Comparison of ENCODE assay signal across 8 cellular contexts in the genomic region with DNA sequence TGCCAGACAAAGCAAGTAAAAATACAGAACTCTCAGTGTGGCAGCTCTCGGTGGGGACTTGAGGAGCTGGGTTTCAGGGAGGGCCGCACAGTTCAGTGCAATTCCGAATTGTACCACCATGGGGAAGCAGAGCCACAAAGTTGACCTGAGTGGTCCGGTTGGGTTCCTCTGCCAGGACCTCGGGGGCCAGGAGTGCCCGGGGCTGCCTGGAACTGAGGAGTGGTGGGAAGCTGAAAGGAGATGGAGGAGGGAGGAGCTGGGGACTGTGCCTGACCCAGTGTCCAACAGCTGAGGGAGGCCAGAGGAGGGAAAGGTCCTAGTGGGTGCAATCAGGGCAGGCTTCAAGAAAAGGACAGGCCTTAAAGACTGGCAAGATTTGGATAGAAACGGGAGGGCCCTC. TPM values are rescaled to one million over a fixed set of nuclear protein-coding genes. Genes with fewer than 3 reads are reported as not detected.
A peak's percentile ranks its signal among the peaks of the same experiment; 100 is the strongest.
DNase-seq lines count a peak whose midpoint lies in the region; TF ChIP-seq lines count a peak whose summit lies in the region.

No MANE protein-coding gene starts in this region.

- no peak overlapping the region for H2BK120ac ChIP-seq in trophoblast cell (ENCODE audit: insufficient read depth, low read length, poor library complexity)

- H3K4me3 ChIP-seq in NT2/D1 (ENCODE audit: insufficient read length, low read depth) (no peak overlapping the region), cardiac muscle cell (no peak overlapping the region), trophoblast cell (ENCODE audit: low read depth, low read length) (no peak overlapping the region)
- no peak overlapping the region for H3K4me3 ChIP-seq in effector memory CD4-positive, alpha-beta T cell (ENCODE audit: insufficient read depth, low read depth, low read length, poor library complexity, severe bottlenecking)

- no peak overlapping the region for H3K18ac ChIP-seq in trophoblast cell (ENCODE audit: low read length)

- H3K4me1 Mint-ChIP-seq in activated naive CD8-positive, alpha-beta T cell treated with anti-CD3 and anti-CD28 coated beads for 36 hours: no peaks in the 10 kb centered on the region

- no peak overlapping the region for H2BK12ac ChIP-seq in trophoblast cell (ENCODE audit: low read length)

- no CpG with 5 or more reads among the region's 7 CpGs for WGBS in trophoblast cell (ENCODE audit: extremely low coverage, insufficient coverage, insufficient read length)

- no peaks in the 10 kb centered on the region for H3K36me3 Mint-ChIP-seq in activated naive CD8-positive, alpha-beta T cell treated with anti-CD3 and anti-CD28 coated beads for 36 hours

- H3K4me3 Mint-ChIP-seq in activated naive CD8-positive, alpha-beta T cell treated with anti-CD3 and anti-CD28 coated beads for 36 hours: no peak overlapping the region

- H3K23ac ChIP-seq in trophoblast cell (ENCODE audit: low read length): no peak overlapping the region

- H3K9me3 ChIP-seq in NT2/D1 (ENCODE audit: insufficient read depth, low read length) (peaks cover 10% of the 10 kb centered on the region; the same call in 1 of the 2 replicates), cardiac muscle cell (ENCODE audit: low read depth) (no peaks in the 10 kb centered on the region), trophoblast cell (ENCODE audit: insufficient read depth, low read depth, low read length) (peaks cover 4% of the 10 kb centered on the region)
- H3K9me3 ChIP-seq in effector memory CD4-positive, alpha-beta T cell (ENCODE audit: control insufficient read depth, low read length): no peaks in the 10 kb centered on the region

- H3K4me2 ChIP-seq in trophoblast cell (ENCODE audit: low read length): no peak overlapping the region

- no peaks in the 10 kb centered on the region for H3K79me2 ChIP-seq in trophoblast cell (ENCODE audit: control insufficient read depth, insufficient read depth, low read length, poor library complexity)

- no peak overlapping the region for H3K4ac ChIP-seq in trophoblast cell (ENCODE audit: low read depth, low read length)

- H4K91ac ChIP-seq in trophoblast cell (ENCODE audit: low read depth, low read length): no peak overlapping the region

- H3K27ac ChIP-seq in cardiac muscle cell: no peak overlapping the region
- no peak overlapping the region for H3K27ac ChIP-seq in trophoblast cell (ENCODE audit: low read depth, low read length)
- no peak overlapping the region for H3K27ac ChIP-seq in effector memory CD4-positive, alpha-beta T cell (ENCODE audit: insufficient read depth, low read length, poor library complexity, severe bottlenecking)

- no peaks in the 10 kb centered on the region for H3K79me1 ChIP-seq in trophoblast cell (ENCODE audit: low read length)

- H3K9me3 Mint-ChIP-seq in activated naive CD8-positive, alpha-beta T cell treated with anti-CD3 and anti-CD28 coated beads for 36 hours: no peaks in the 10 kb centered on the region

- H3K9ac ChIP-seq in NT2/D1 (ENCODE audit: insufficient read length, low read depth) (no peak overlapping the region), trophoblast cell (ENCODE audit: low read length) (no peak overlapping the region)

- H2BK5ac ChIP-seq in trophoblast cell (ENCODE audit: low read depth, low read length, poor library complexity): no peak overlapping the region

- H3K27me3 Mint-ChIP-seq in activated naive CD8-positive, alpha-beta T cell treated with anti-CD3 and anti-CD28 coated beads for 36 hours: peaks cover 3% of the 10 kb centered on the region

- no peaks in the 10 kb centered on the region for H3K36me3 ChIP-seq in NT2/D1 (ENCODE audit: insufficient read depth, insufficient read length, low read length)
- no peaks in the 10 kb centered on the region for H3K36me3 ChIP-seq in cardiac muscle cell
- no peaks in the 10 kb centered on the region for H3K36me3 ChIP-seq in trophoblast cell (ENCODE audit: control insufficient read depth in 1 of 2, insufficient read depth in 2 of 2, low read length in 2 of 2)
- H3K36me3 ChIP-seq in effector memory CD4-positive, alpha-beta T cell (ENCODE audit: control insufficient read depth, insufficient read depth, low read length): no peaks in the 10 kb centered on the region

- no peak overlapping the region for H3K14ac ChIP-seq in trophoblast cell (ENCODE audit: low read length)

- TF ChIP-seq CTCF in cardiac muscle cell (IDR thresholded peaks at IDR 0.05; ENCODE audit: low read depth, low read length): peak; percentile 79

- no peak overlapping the region for H3K27ac Mint-ChIP-seq in activated naive CD8-positive, alpha-beta T cell treated with anti-CD3 and anti-CD28 coated beads for 36 hours

- no peak overlapping the region for H2AFZ ChIP-seq in trophoblast cell (ENCODE audit: insufficient read depth, low read length, poor library complexity)

- H3K4me1 ChIP-seq in NT2/D1 (ENCODE audit: insufficient read depth, insufficient read length) (no peaks in the 10 kb centered on the region), cardiac muscle cell (ENCODE audit: low read depth) (no peaks in the 10 kb centered on the region), trophoblast cell (ENCODE audit: control insufficient read depth in 1 of 2, insufficient read depth in 2 of 2, low read length in 2 of 2) (no peaks in the 10 kb centered on the region)
- H3K4me1 ChIP-seq in effector memory CD4-positive, alpha-beta T cell (ENCODE audit: control insufficient read depth, insufficient read depth, low read length, poor library complexity, severe bottlenecking): no peaks in the 10 kb centered on the region

- H2AK5ac ChIP-seq in trophoblast cell (ENCODE audit: low read length): no peak overlapping the region

- H4K12ac ChIP-seq in trophoblast cell (ENCODE audit: low read depth, low read length): no peak overlapping the region

- H4K8ac ChIP-seq in trophoblast cell (ENCODE audit: low read depth, low read length): no peak overlapping the region

- no peaks in the 10 kb centered on the region for H3K27me3 ChIP-seq in NT2/D1 (ENCODE audit: insufficient read depth, insufficient read length)
- H3K27me3 ChIP-seq in cardiac muscle cell: no peaks in the 10 kb centered on the region
- no peaks in the 10 kb centered on the region for H3K27me3 ChIP-seq in trophoblast cell (ENCODE audit: insufficient read depth, low read length)
- no peaks in the 10 kb centered on the region for H3K27me3 ChIP-seq in effector memory CD4-positive, alpha-beta T cell (replicated peaks; ENCODE audit: control insufficient read depth, insufficient read depth, low read length, poor library complexity, severe bottlenecking)

- peak; percentile 5 for DNase-seq in activated T-cell treated with anti-CD3 and anti-CD28 coated beads for 1 hour (ENCODE audit: low read depth)
- no peak for DNase-seq in activated T-cell treated with anti-CD3 and anti-CD28 coated beads for 4 hours
- peak; percentile 74 for DNase-seq in HT1080 (ENCODE audit: low read depth)
- peak; percentile 71 for DNase-seq in NT2/D1 (ENCODE audit: low read depth, low spot score)
- peak; percentile 36 for DNase-seq in activated naive CD8-positive, alpha-beta T cell treated with anti-CD3 and anti-CD28 coated beads for 36 hours
- DNase-seq in cardiac muscle cell (ENCODE audit: low read depth in 1 of 2, low spot score in 1 of 2): peak; percentile 76 to 83
- DNase-seq in trophoblast cell: peak; percentile 59 to 81
- DNase-seq in effector memory CD4-positive, alpha-beta T cell: no peak

RNA-seq across cellular contexts. Expression of gene TRH, which starts 32.2 kb away (rescaled TPM):
- total RNA-seq in HT1080 (2014; rRNA removed; shearing (Covaris generic)): not detected in 2 replicates
- polyA plus RNA-seq in HT1080 (2015; cell fraction: cytosol; rRNA removed): not detected in 2 replicates
- polyA plus RNA-seq in HT1080 (2015; cell fraction: nucleus; rRNA removed): not detected in 2 replicates
- not detected for total RNA-seq in activated naive CD8-positive, alpha-beta T cell treated with anti-CD3 and anti-CD28 coated beads for 36 hours
- 92.4 and 111 TPM in 2 replicates for total RNA-seq in cardiac muscle cell
- 113 and 149 TPM in 2 replicates for polyA plus RNA-seq in cardiac muscle cell
- 0.08 and 0.12 TPM in 2 replicates for polyA plus RNA-seq in trophoblast cell (2013)

RNA-seq across cellular contexts. Expression of gene TMCC1, which starts 48.8 kb away (rescaled TPM):
- total RNA-seq in HT1080 (2014; rRNA removed; shearing (Covaris generic)): 16.2 and 20.8 TPM in 2 replicates
- polyA plus RNA-seq in HT1080 (2015; cell fraction: cytosol; rRNA removed): 8.3 and 9.8 TPM in 2 replicates
- 6.4 and 7.3 TPM in 2 replicates for polyA plus RNA-seq in HT1080 (2015; cell fraction: nucleus; rRNA removed)
- 10 to 100 TPM; 15.2 TPM for total RNA-seq in activated naive CD8-positive, alpha-beta T cell treated with anti-CD3 and anti-CD28 coated beads for 36 hours
- total RNA-seq in cardiac muscle cell: 26.9 and 29.7 TPM in 2 replicates
- polyA plus RNA-seq in cardiac muscle cell: 12.3 and 12.7 TPM in 2 replicates
- 24.2 and 27.7 TPM in 2 replicates for polyA plus RNA-seq in trophoblast cell (2013)

Comparison
In these comparisons a context has a peak if more than half of its experiments do, and no peak if none do; other contexts are left out.
1. DNase-seq: peak in activated T-cell treated with anti-CD3 and anti-CD28 coated beads for 1 hour (single experiment), HT1080 (single experiment), NT2/D1 (single experiment), activated naive CD8-positive, alpha-beta T cell treated with anti-CD3 and anti-CD28 coated beads for 36 hours (single experiment), cardiac muscle cell (2 of 2) and trophoblast cell (2 of 2); none in activated T-cell treated with anti-CD3 and anti-CD28 coated beads for 4 hours (single experiment) and effector memory CD4-positive, alpha-beta T cell (0 of 3).
2. RNA of gene TRH, which starts 32.2 kb away (total RNA-seq): 92.4 to 111 TPM in cardiac muscle cell; not detected in HT1080 and not detected in activated naive CD8-positive, alpha-beta T cell treated with anti-CD3 and anti-CD28 coated beads for 36 hours; every median in the first group is over 10 times any median in the second.